In the genomic region with DNA sequence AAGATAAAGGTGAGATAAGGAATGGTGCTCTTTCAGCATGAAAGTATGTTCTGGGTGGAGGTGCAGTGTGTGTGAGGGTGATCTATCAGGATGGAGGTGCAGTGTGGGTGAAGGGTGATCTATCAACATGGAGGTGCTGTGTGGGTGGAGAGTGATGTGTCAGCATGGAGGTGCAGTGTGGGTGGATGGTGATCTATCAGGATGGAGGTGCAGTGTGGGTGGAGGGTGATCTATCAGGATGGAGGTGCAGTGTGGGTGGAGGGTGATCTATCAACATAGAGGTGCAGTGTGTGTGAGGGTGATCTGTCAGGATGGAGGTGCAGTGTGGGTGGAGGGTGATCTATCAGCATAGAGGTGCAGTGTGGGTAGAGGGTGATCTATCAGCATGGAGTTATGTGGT, we compare ENCODE assay signal across 29 cellular contexts. TPM values are rescaled to one million over a fixed set of nuclear protein-coding genes. Genes with fewer than 3 reads are reported as not detected.
DNase-seq lines count a peak whose midpoint lies in the region; ATAC-seq and TF ChIP-seq lines count a peak whose summit lies in the region.
"Had no signal": no experiment of that assay in that cellular context is flagged by ENCODE, and none has a peak within 500 bp of the region (broad histone marks: within the 10 kb centered on the region; RNA-seq: fewer than 3 reads in every experiment).

No MANE protein-coding gene starts in this region.

- H3K9me3 ChIP-seq in neuronal stem cell (replicated peaks in 1 of 2; ENCODE audit: control insufficient read depth in 2 of 2, insufficient read depth in 1 of 2, low read depth in 1 of 2, low read length in 2 of 2) (no peaks in the 10 kb centered on the region), PC-3 (ENCODE audit: low read length) (no peaks in the 10 kb centered on the region)
- H3K9me3 ChIP-seq: MG63 had no signal

- DNase-seq in T-helper 1 cell = no peak
- no peak for DNase-seq in activated naive CD8-positive, alpha-beta T cell treated with anti-CD3 and anti-CD28 coated beads, Interleukin-2, amount 50 U/mL, for 24 hours
- peak; percentile 17 to 28 for DNase-seq in activated CD4-positive, alpha-beta T cell treated with anti-CD3 and anti-CD28 coated beads, Interleukin-2, amount 50 U/mL, for 4 hours
- DNase-seq in neuronal stem cell (ENCODE audit: low spot score) = no peak
- DNase-seq in PC-3 = no peak
- DNase-seq in NCI-H510A treated with DMSO at 0.1 percent for 48 hours (lab: John Stamatoyannopoulos, UW) = no peak
- DNase-seq: central memory CD4-positive, alpha-beta T cell; COR-L47; cortex of kidney; effector memory CD4-positive, alpha-beta T cell; hypothalamus; KG1; left colon; mammary epithelial cell; MG63; NCI-H1105 treated with DMSO at 0.1 percent for 48 hours; NCI-H1930; NCI-H2171 treated with DMSO at 0.1 percent for 48 hours; NCI-H510A; retina; T-cell had no signal

- H3K4me3 ChIP-seq in neuronal stem cell (ENCODE audit: low read length in 2 of 2) (peak overlapping the region in 1 of 2 donors; percentile 11), PC-3 (ENCODE audit: low read length) (no peak overlapping the region)
- H3K4me3 ChIP-seq: MG63, smooth muscle cell had no signal

- no peak overlapping the region for H3K4me3 Mint-ChIP-seq in T-helper 1 cell treated with Interleukin-12 subunit alpha and Interleukin-12 subunit beta and Interleukin-4 antibody, amounts not matched to agents 30 μg/mL and 1 μg/mL, for 36 hours
- H3K4me3 Mint-ChIP-seq in activated naive CD8-positive, alpha-beta T cell = peak overlapping the region; percentile 49
- no peak overlapping the region for H3K4me3 Mint-ChIP-seq in activated naive CD8-positive, alpha-beta T cell treated with anti-CD3 and anti-CD28 coated beads, Interleukin-2, amount 50 U/mL, for 24 hours
- H3K4me3 Mint-ChIP-seq: nephron, T-cell, type B pancreatic cell had no signal

- CTCF ChIA-PET in PC-3 (lab: Charles Lee) = no interaction called here

- no peak overlapping the region for H2BK15ac ChIP-seq in neuronal stem cell (ENCODE audit: low read length)

- no peaks in the 10 kb centered on the region for H3K9me3 Mint-ChIP-seq in T-helper 1 cell treated with Interleukin-12 subunit alpha and Interleukin-12 subunit beta and Interleukin-4 antibody, amounts not matched to agents 30 μg/mL and 1 μg/mL, for 36 hours
- no peaks in the 10 kb centered on the region for H3K9me3 Mint-ChIP-seq in activated naive CD8-positive, alpha-beta T cell (ENCODE audit: low read depth)
- peaks cover 4% of the 10 kb centered on the region for H3K9me3 Mint-ChIP-seq in activated naive CD8-positive, alpha-beta T cell treated with anti-CD3 and anti-CD28 coated beads, Interleukin-2, amount 50 U/mL, for 24 hours
- H3K9me3 Mint-ChIP-seq: nephron, T-cell, type B pancreatic cell had no signal

- no peaks in the 10 kb centered on the region for H3K79me1 ChIP-seq in neuronal stem cell (ENCODE audit: low read depth, low read length)

- no peaks in the 10 kb centered on the region for H3K36me3 Mint-ChIP-seq in T-helper 1 cell treated with Interleukin-12 subunit alpha and Interleukin-12 subunit beta and Interleukin-4 antibody, amounts not matched to agents 30 μg/mL and 1 μg/mL, for 36 hours (ENCODE audit: low read depth)
- no peaks in the 10 kb centered on the region for H3K36me3 Mint-ChIP-seq in activated naive CD8-positive, alpha-beta T cell
- H3K36me3 Mint-ChIP-seq in activated naive CD8-positive, alpha-beta T cell treated with anti-CD3 and anti-CD28 coated beads, Interleukin-2, amount 50 U/mL, for 24 hours (ENCODE audit: low read depth) = no peaks in the 10 kb centered on the region
- H3K36me3 Mint-ChIP-seq: T-cell, type B pancreatic cell had no signal

- no TSS peak for BruUV-seq in PC-3 (replicated peaks; lab: Mats Ljungman, UMichigan)

- H3K4me2 ChIP-seq in neuronal stem cell (ENCODE audit: insufficient read depth, low read length, poor library complexity, severe bottlenecking) = no peak overlapping the region
- H3K4me2 ChIP-seq in PC-3 (ENCODE audit: low read length) = no peak overlapping the region

- H3K9ac ChIP-seq in neuronal stem cell (ENCODE audit: low read depth, low read length, poor library complexity) (peak overlapping the region; percentile 26), PC-3 (ENCODE audit: low read length) (no peak overlapping the region)

- H2BK5ac ChIP-seq in neuronal stem cell (ENCODE audit: low read length) = no peak overlapping the region

- H3K14ac ChIP-seq in neuronal stem cell (ENCODE audit: low read length) = no peak overlapping the region

- no peaks in the 10 kb centered on the region for H3K79me2 ChIP-seq in PC-3 (ENCODE audit: low read length)

- no peak overlapping the region for H2BK120ac ChIP-seq in neuronal stem cell (ENCODE audit: low read depth, low read length)

- peak overlapping the region; percentile 22 for H3K27ac Mint-ChIP-seq in T-helper 1 cell treated with Interleukin-12 subunit alpha and Interleukin-12 subunit beta and Interleukin-4 antibody, amounts not matched to agents 30 μg/mL and 1 μg/mL, for 36 hours
- H3K27ac Mint-ChIP-seq in activated naive CD8-positive, alpha-beta T cell = no peak overlapping the region
- no peak overlapping the region for H3K27ac Mint-ChIP-seq in activated naive CD8-positive, alpha-beta T cell treated with anti-CD3 and anti-CD28 coated beads, Interleukin-2, amount 50 U/mL, for 24 hours
- H3K27ac Mint-ChIP-seq: type B pancreatic cell had no signal

- H3K18ac ChIP-seq in neuronal stem cell (ENCODE audit: low read length) = no peak overlapping the region

- POLR2A ChIA-PET in PC-3 (lab: Charles Lee; ENCODE audit: unreplicated experiment) = no interaction called here

- no peak overlapping the region for H2AK5ac ChIP-seq in neuronal stem cell (ENCODE audit: low read depth, low read length)

- H3K4me1 ChIP-seq in neuronal stem cell (ENCODE audit: control insufficient read depth in 2 of 2, insufficient read depth in 1 of 2, low read depth in 1 of 2, low read length in 2 of 2) (peaks cover 0 to 8% of the 10 kb centered on the region in 2 donors), PC-3 (ENCODE audit: insufficient read depth, low read length) (peaks cover 12% of the 10 kb centered on the region)

- H3K9me2 ChIP-seq in PC-3 (replicated peaks; ENCODE audit: low read length) = no peaks in the 10 kb centered on the region

- H3K27me3 ChIP-seq in neuronal stem cell (ENCODE audit: control insufficient read depth in 3 of 3, insufficient read depth in 3 of 3, low read depth in 1 of 3, low read length in 3 of 3) (no peaks in the 10 kb centered on the region), PC-3 (ENCODE audit: low read length) (no peaks in the 10 kb centered on the region)

- H3K23ac ChIP-seq in neuronal stem cell (ENCODE audit: low read depth, low read length, poor library complexity) = no peak overlapping the region

- no peak overlapping the region for H3K4ac ChIP-seq in neuronal stem cell (ENCODE audit: low read length)

- H3K36me3 ChIP-seq in neuronal stem cell (replicated peaks in 1 of 2; ENCODE audit: control insufficient read depth in 2 of 2, insufficient read depth in 2 of 2, low read length in 2 of 2) = no peaks in the 10 kb centered on the region
- no peaks in the 10 kb centered on the region for H3K36me3 ChIP-seq in PC-3 (ENCODE audit: low read depth, low read length)
- H3K36me3 ChIP-seq: MG63 had no signal

- H3K4me1 Mint-ChIP-seq in T-helper 1 cell treated with Interleukin-12 subunit alpha and Interleukin-12 subunit beta and Interleukin-4 antibody, amounts not matched to agents 30 μg/mL and 1 μg/mL, for 36 hours (ENCODE audit: low read depth) = peaks cover 15% of the 10 kb centered on the region
- peaks cover 15% of the 10 kb centered on the region for H3K4me1 Mint-ChIP-seq in activated naive CD8-positive, alpha-beta T cell (ENCODE audit: low read depth)
- H3K4me1 Mint-ChIP-seq in activated naive CD8-positive, alpha-beta T cell treated with anti-CD3 and anti-CD28 coated beads, Interleukin-2, amount 50 U/mL, for 24 hours = peaks cover 19% of the 10 kb centered on the region

- TF ChIP-seq CTCF in PC-3 (conservative IDR thresholded peaks at IDR 0.05; ENCODE audit: low read depth, low read length) = no peak

- H2BK12ac ChIP-seq in neuronal stem cell (ENCODE audit: low read length) = no peak overlapping the region

- H4K8ac ChIP-seq in neuronal stem cell (ENCODE audit: low read depth, low read length) = no peak overlapping the region

- peaks cover 18% of the 10 kb centered on the region for H3K27me3 Mint-ChIP-seq in T-helper 1 cell treated with Interleukin-12 subunit alpha and Interleukin-12 subunit beta and Interleukin-4 antibody, amounts not matched to agents 30 μg/mL and 1 μg/mL, for 36 hours (ENCODE audit: low read depth)
- peaks cover 2% of the 10 kb centered on the region for H3K27me3 Mint-ChIP-seq in activated naive CD8-positive, alpha-beta T cell
- no peaks in the 10 kb centered on the region for H3K27me3 Mint-ChIP-seq in activated naive CD8-positive, alpha-beta T cell treated with anti-CD3 and anti-CD28 coated beads, Interleukin-2, amount 50 U/mL, for 24 hours
- H3K27me3 Mint-ChIP-seq: type B pancreatic cell had no signal

- H4K91ac ChIP-seq in neuronal stem cell (ENCODE audit: low read depth, low read length, poor library complexity) = no peak overlapping the region

- no peaks in the 10 kb centered on the region for H3F3A ChIP-seq in PC-3 (ENCODE audit: low read length, unreplicated experiment)

- H3K27ac ChIP-seq in neuronal stem cell (replicated peaks; ENCODE audit: low read length) = no peak overlapping the region
- no peak overlapping the region for H3K27ac ChIP-seq in PC-3 (ENCODE audit: low read length)
- H3K27ac ChIP-seq: C4-2B, epithelial cell of prostate, RWPE1 had no signal

- H2AFZ ChIP-seq in neuronal stem cell (ENCODE audit: low read length) = no peak overlapping the region
- no peak overlapping the region for H2AFZ ChIP-seq in PC-3 (ENCODE audit: low read length)

- intact Hi-C loops in PC-3 (cut with micrococcal nuclease) = no loop called here

- ATAC-seq in activated naive CD8-positive, alpha-beta T cell treated with anti-CD3 and anti-CD28 coated beads, Interleukin-2, amount 50 U/mL, for 24 hours = no peak
- no peak for ATAC-seq in PC-3
- ATAC-seq: left colon had no signal

- H4K20me1 ChIP-seq in PC-3 (ENCODE audit: low read length) = no peaks in the 10 kb centered on the region

RNA-seq across cellular contexts. Expression of gene MAP10, which starts 12.3 kb away (rescaled TPM):
- polyA plus RNA-seq in neuronal stem cell (2013, experiment 1 of 2) = 2.5 TPM
- 2.3 TPM for polyA plus RNA-seq in neuronal stem cell (2013, experiment 2 of 2)
- not detected in 2 replicates for total RNA-seq in PC-3 (2014; rRNA removed)

Comparison
In these comparisons a context has a peak if more than half of its experiments do, and no peak if none do; other contexts are left out.
1. DNase-seq: peak in activated CD4-positive, alpha-beta T cell treated with anti-CD3 and anti-CD28 coated beads, Interleukin-2, amount 50 U/mL, for 4 hours (2 of 2); none in T-helper 1 cell (0 of 5), activated naive CD8-positive, alpha-beta T cell treated with anti-CD3 and anti-CD28 coated beads, Interleukin-2, amount 50 U/mL, for 24 hours (single experiment), neuronal stem cell (single experiment), PC-3 (single experiment) and NCI-H510A treated with DMSO at 0.1 percent for 48 hours (single experiment).